Comparison of ENCODE assay signal across 18 cellular contexts in genomic region chr10:31061941-31062340, GRCh38. TPM values are rescaled to one million over a fixed set of nuclear protein-coding genes. Genes with fewer than 3 reads are reported as not detected.
DNase-seq lines count a peak whose midpoint lies in the region; ATAC-seq and TF ChIP-seq lines count a peak whose summit lies in the region.
"Had no signal": no experiment of that assay in that cellular context is flagged by ENCODE, and none has a peak within 500 bp of the region (broad histone marks: within the 10 kb centered on the region; RNA-seq: fewer than 3 reads in every experiment).

No MANE protein-coding gene starts in this region.

- no peak for TF ChIP-seq RAD21 in IMR-90 (IDR thresholded peaks at IDR 0.05; ENCODE audit: low read length)

- CTCF ChIA-PET in IMR-90 (lab: Yijun Ruan, JAX): no interaction called here

- no peaks in the 10 kb centered on the region for H3K27me3 ChIP-seq in heart right ventricle
- no peaks in the 10 kb centered on the region for H3K27me3 ChIP-seq in IMR-90 (ENCODE audit: control insufficient read depth, insufficient read depth, low read length)
- no peaks in the 10 kb centered on the region for H3K27me3 ChIP-seq in uterus
- no peaks in the 10 kb centered on the region for H3K27me3 ChIP-seq in esophagus squamous epithelium
- H3K27me3 ChIP-seq: BLaER1 had no signal

- H3K27me3 Mint-ChIP-seq in glutamatergic neuron (ENCODE audit: unreplicated experiment): peaks cover 6% of the 10 kb centered on the region

- H4K8ac ChIP-seq in IMR-90 (ENCODE audit: low read depth in 2 of 2, low read length in 2 of 2): no peak overlapping the region

- no peak overlapping the region for H3K4me2 ChIP-seq in IMR-90 (ENCODE audit: low read depth, low read length)
- H3K4me2 ChIP-seq: BLaER1, GM23338 had no signal

- H2AK9ac ChIP-seq in IMR-90 (replicated peaks; ENCODE audit: low read depth, low read length, poor library complexity): no peak overlapping the region

- H2BK15ac ChIP-seq in IMR-90 (ENCODE audit: low read depth, low read length): peak overlapping the region; percentile 65; the same call in 1 of the 3 replicates

- no peak overlapping the region for H3K18ac ChIP-seq in IMR-90 (ENCODE audit: low read depth, low read length)

- intact Hi-C loops in heart right ventricle (cut with DNase I): no loop called here
- intact Hi-C loops in cardiac septum (cut with DNase I): loop anchor here (5.0 kb wide), 1 partner anchor 90 kb away; no protein-coding TSS in a partner anchor
- intact Hi-C loops in IMR-90 (cut with micrococcal nuclease): no loop called here
- intact Hi-C loops in uterus (cut with DNase I; ENCODE audit: low total_unique reads): no loop called here
- intact Hi-C loops in esophagus squamous epithelium (cut with DNase I): no loop called here

- H3K36me3 ChIP-seq in heart right ventricle: no peaks in the 10 kb centered on the region
- H3K36me3 ChIP-seq in IMR-90 (ENCODE audit: control insufficient read depth, insufficient read depth, low read length): no peaks in the 10 kb centered on the region
- no peaks in the 10 kb centered on the region for H3K36me3 ChIP-seq in uterus
- no peaks in the 10 kb centered on the region for H3K36me3 ChIP-seq in esophagus squamous epithelium
- H3K36me3 ChIP-seq: BLaER1 had no signal

- H2AK5ac ChIP-seq in IMR-90 (ENCODE audit: low read depth, low read length): peak overlapping the region; percentile 43

- peaks cover 8% of the 10 kb centered on the region for H3K9me1 ChIP-seq in IMR-90 (ENCODE audit: insufficient read depth, low read length)

- H3K4me3 Mint-ChIP-seq in glutamatergic neuron (ENCODE audit: unreplicated experiment): no peak overlapping the region
- H3K4me3 Mint-ChIP-seq: CD14-positive monocyte; CD4-positive, alpha-beta memory T cell; GM23338 had no signal

- POLR2A ChIA-PET in IMR-90 (lab: Charles Lee; ENCODE audit: unreplicated experiment): no interaction called here

- in situ Hi-C loops in IMR-90 (cut with MboI; ENCODE audit: low sequenced_read_pairs): no loop called here

- H3K27ac Mint-ChIP-seq in glutamatergic neuron (ENCODE audit: unreplicated experiment): peak overlapping the region; percentile 12
- H3K27ac Mint-ChIP-seq: CD14-positive monocyte, GM23338 had no signal

- H3K4me1 Mint-ChIP-seq in glutamatergic neuron (ENCODE audit: low read depth, unreplicated experiment): peaks cover 13% of the 10 kb centered on the region
- H3K4me1 Mint-ChIP-seq: CD14-positive monocyte, GM23338 had no signal

- H2BK20ac ChIP-seq in IMR-90 (ENCODE audit: low read depth, low read length): peak overlapping the region; percentile 75

- peak overlapping the region; percentile 10; the same call in 1 of the 2 replicates for H4K91ac ChIP-seq in IMR-90 (ENCODE audit: insufficient read depth, low read depth, low read length)

- no peak overlapping the region for H3K14ac ChIP-seq in IMR-90 (replicated peaks; ENCODE audit: low read depth, low read length)

- H3K56ac ChIP-seq in IMR-90 (ENCODE audit: extremely low read depth, insufficient read depth, low read length): no peak overlapping the region

- peaks cover 4% of the 10 kb centered on the region for H3K36me3 Mint-ChIP-seq in glutamatergic neuron (ENCODE audit: unreplicated experiment)
- H3K36me3 Mint-ChIP-seq: CD14-positive monocyte; CD4-positive, alpha-beta memory T cell had no signal

- dilution Hi-C loops in IMR-90 (cut with HindIII; ENCODE audit: low sequenced_read_pairs, unreplicated experiment): no loop called here

- no peak overlapping the region for H2AFZ ChIP-seq in IMR-90 (replicated peaks; ENCODE audit: low read length, poor library complexity)
- H2AFZ ChIP-seq: GM23338 had no signal

- H2BK120ac ChIP-seq in IMR-90 (ENCODE audit: low read depth, low read length): peak overlapping the region; percentile 58; the same call in 1 of the 2 replicates

- H3K4me1 ChIP-seq in heart right ventricle (peaks cover 0 to 36% (median 7%) of the 10 kb centered on the region in 9 donors), IMR-90 (ENCODE audit: control insufficient read depth, insufficient read depth, low read length) (peaks cover 7% of the 10 kb centered on the region), uterus (peaks cover 6 to 7% of the 10 kb centered on the region in 2 donors), esophagus squamous epithelium (peaks cover 0 to 12% (median 6%) of the 10 kb centered on the region in 3 donors)

- no peak for TF ChIP-seq CTCF in heart right ventricle (IDR thresholded peaks at IDR 0.05)
- TF ChIP-seq CTCF in IMR-90 (conservative IDR thresholded peaks at IDR 0.05; ENCODE audit: low read depth, low read length): no peak
- no peak for TF ChIP-seq CTCF in glutamatergic neuron (IDR thresholded peaks at IDR 0.05; ENCODE audit: partially characterized antibody, unreplicated experiment)
- TF ChIP-seq CTCF in uterus (IDR thresholded peaks at IDR 0.05): no peak
- TF ChIP-seq CTCF in esophagus squamous epithelium (IDR thresholded peaks at IDR 0.05): no peak

- no peak overlapping the region for H3K23ac ChIP-seq in IMR-90 (ENCODE audit: low read depth, low read length)

- DNase-seq in heart right ventricle (no peak), cardiac septum (ENCODE audit: low spot score) (no peak), IMR-90 (no peak), glutamatergic neuron (no peak), uterus (no peak), esophagus squamous epithelium (lab: John Stamatoyannopoulos, UW) (no peak), LoVo (ENCODE audit: low spot score) (no peak), HuH-7 (ENCODE audit: low spot score) (no peak)
- DNase-seq: 8988T; CD4-positive, alpha-beta memory T cell; DMS153; DMS79; GF-D8; HCEC 1CT had no signal

- H3K4me3 ChIP-seq in heart right ventricle (no peak overlapping the region), IMR-90 (ENCODE audit: insufficient read depth, low read depth, low read length) (no peak overlapping the region), uterus (no peak overlapping the region), esophagus squamous epithelium (no peak overlapping the region)
- H3K4me3 ChIP-seq: BLaER1, GM23338 had no signal

- H3K9ac ChIP-seq in IMR-90 (ENCODE audit: low read depth, low read length): no peak overlapping the region
- H3K9ac ChIP-seq: BLaER1 had no signal

- TF ChIP-seq POLR2A in IMR-90 (IDR thresholded peaks at IDR 0.05; ENCODE audit: low read depth, low read length) (no peak), uterus (IDR thresholded peaks at IDR 0.05) (no peak), esophagus squamous epithelium (IDR thresholded peaks at IDR 0.05) (no peak)

- H3K4ac ChIP-seq in IMR-90 (ENCODE audit: low read depth, low read length): no peak overlapping the region

- peak overlapping the region in 8 of 10 donors; percentile 49 to 82 (median 66) for H3K27ac ChIP-seq in heart right ventricle
- no peak overlapping the region for H3K27ac ChIP-seq in IMR-90 (ENCODE audit: insufficient read depth, low read length)
- peak overlapping the region; percentile 72 to 79 for H3K27ac ChIP-seq in uterus
- peak overlapping the region in 2 of 4 donors; percentile 25 to 49 for H3K27ac ChIP-seq in esophagus squamous epithelium
- H3K27ac ChIP-seq: BLaER1, HL-60 had no signal

- WGBS in heart right ventricle, 2 donors: 89 to 90% methylated on average over 9 of the region's 9 CpGs
- 80% methylated on average over 1 of the region's 9 CpGs; no CpG with 5 or more reads in 1 of the 2 experiments for WGBS in IMR-90 (ENCODE audit: extremely low coverage in 2 of 2, insufficient read length in 1 of 2), 2 experiments
- 91 to 95% methylated on average over 7 to 8 of the region's 9 CpGs for WGBS in esophagus squamous epithelium, 2 donors

- ATAC-seq in heart right ventricle (peak in 1 of 8 donors; percentile 33), IMR-90 (ENCODE audit: low read depth) (no peak)
- ATAC-seq: GM23338 had no signal

- peaks cover 4% of the 10 kb centered on the region for H3K9me3 Mint-ChIP-seq in glutamatergic neuron (ENCODE audit: unreplicated experiment)
- H3K9me3 Mint-ChIP-seq: CD4-positive, alpha-beta memory T cell had no signal

- peaks cover 0 to 4% of the 10 kb centered on the region in 2 experiments; a peak in 1 of 4 replicates for H3K79me1 ChIP-seq in IMR-90 (ENCODE audit: low read depth in 1 of 2, low read length in 2 of 2)

- H4K5ac ChIP-seq in IMR-90 (ENCODE audit: low read depth, low read length): no peak overlapping the region

- no peak overlapping the region for H2BK5ac ChIP-seq in IMR-90 (ENCODE audit: low read depth, low read length, poor library complexity, severe bottlenecking)

- H4K20me1 ChIP-seq in IMR-90 (ENCODE audit: insufficient read depth, low read length): no peaks in the 10 kb centered on the region
- H4K20me1 ChIP-seq: BLaER1 had no signal

- H3K9me3 ChIP-seq in heart right ventricle (no peaks in the 10 kb centered on the region), IMR-90 (ENCODE audit: control insufficient read depth, insufficient read depth, low read length) (no peaks in the 10 kb centered on the region), uterus (no peaks in the 10 kb centered on the region), esophagus squamous epithelium (no peaks in the 10 kb centered on the region)
- H3K9me3 ChIP-seq: BLaER1 had no signal

- BruUV-seq in IMR-90 (replicated peaks; lab: Mats Ljungman, UMichigan): no TSS peak

TF ChIP-seq in IMR-90, 13 proteins besides CTCF, POLR2A, EP300 and RAD21 (continues in another document):
- TF ChIP-seq USF2 (IDR thresholded peaks at IDR 0.05; ENCODE audit: low read depth, low read length) (no peak), SMC3 (IDR thresholded peaks at IDR 0.05; ENCODE audit: low read depth, low read length) (no peak), RCOR1 (IDR thresholded peaks at IDR 0.05; ENCODE audit: insufficient replicate concordance, low read length) (no peak), NFE2L2 (IDR thresholded peaks at IDR 0.05; ENCODE audit: low read depth, low read length) (no peak), MAZ (IDR thresholded peaks at IDR 0.05; ENCODE audit: borderline replicate concordance, low read depth, low read length) (no peak), RFX5 (IDR thresholded peaks at IDR 0.05; ENCODE audit: low read depth, low read length) (no peak)

RNA-seq across cellular contexts. Expression of gene ZNF438, which starts 30.3 kb away (rescaled TPM):
- total RNA-seq in heart right ventricle (10 to 100 TPM in 8 of 10 donors, 1 to 10 TPM in 2; 9.3 to 16.1 (median 12.4) TPM), cardiac septum (12.5 TPM), IMR-90 (2012; rRNA removed) (2.8 and 2.9 TPM in 2 replicates), glutamatergic neuron (ENCODE audit: unreplicated experiment) (3.5 TPM), uterus (10 to 100 TPM in 3 of 4 donors, 1 to 10 TPM in 1; 5.8 to 24.6 (median 18.4) TPM), esophagus squamous epithelium (1 to 10 TPM; 2.9 to 9.3 (median 5.9) TPM)
- polyA plus RNA-seq in heart right ventricle (10 to 100 TPM in 1 of 2 donors, 1 to 10 TPM in 1; 7.8 to 21.1 TPM), IMR-90 (2012; rRNA removed) (1.8 TPM in 2 replicates)
- polyA plus RNA-seq in IMR-90 (2012; cell fraction: cytosol; rRNA removed): 0.75 and 0.88 TPM in 2 replicates
- 1.1 and 4.6 TPM in 2 replicates for polyA plus RNA-seq in IMR-90 (2012; cell fraction: nucleus; rRNA removed; ENCODE audit: low replicate concordance)
